33 cellular contexts compared by ENCODE assay signal in the genomic region with DNA sequence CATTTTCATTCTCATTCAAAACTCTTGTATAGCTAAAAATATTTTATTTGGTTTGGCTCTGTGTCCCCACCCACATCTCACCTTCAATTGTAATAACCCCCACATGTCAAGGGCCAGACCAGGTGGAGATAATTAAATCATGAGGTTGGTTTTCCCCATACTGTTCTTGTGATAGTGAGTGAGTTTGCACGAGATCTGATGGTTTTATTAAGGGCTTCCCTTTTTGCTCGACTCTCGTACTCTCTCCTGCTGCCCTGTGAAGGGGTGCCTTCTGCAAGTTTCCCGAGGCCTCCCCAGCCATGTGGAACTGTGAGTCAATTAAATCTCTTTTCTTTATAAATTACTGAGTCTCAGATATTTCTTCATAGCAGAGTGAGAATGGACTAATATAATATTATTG.
"Had no signal": no experiment of that assay in that cellular context is flagged by ENCODE, and none has a peak within 500 bp of the region (broad histone marks: within the 10 kb centered on the region; RNA-seq: fewer than 3 reads in every experiment).

No MANE protein-coding gene starts in this region.

- H3K27ac ChIP-seq: adrenal gland, ascending aorta, body of pancreas, brain microvascular endothelial cell, breast epithelium, cardiac muscle cell had no signal

- FAIRE-seq: astrocyte, bronchial epithelial cell had no signal

- H3K9me3 ChIP-seq: adrenal gland, ascending aorta, body of pancreas, breast epithelium had no signal

- H3K27me3 ChIP-seq: adrenal gland, ascending aorta, body of pancreas, brain microvascular endothelial cell, breast epithelium, cardiac muscle cell had no signal

- H3K4me1 ChIP-seq: adrenal gland, ascending aorta, body of pancreas, breast epithelium had no signal

- H3K4me3 ChIP-seq: adrenal gland, ascending aorta, body of pancreas, breast epithelium, cardiac muscle cell had no signal

- DNase-seq: activated effector memory CD4-positive, alpha-beta T cell treated with anti-CD3 and anti-CD28 coated beads, Interleukin-2, amount 50 U/mL, for 16 hours; activated effector memory CD4-positive, alpha-beta T cell treated with Interleukin-2 at 50 U/mL for 16 hours; activated gamma-delta T cell; activated gamma-delta T cell treated with Interleukin-2 at 50 U/mL for 16 hours; activated naive CD4-positive, alpha-beta T cell; activated naive CD4-positive, alpha-beta T cell treated with anti-CD3 and anti-CD28 coated beads for 36 hours; activated naive CD4-positive, alpha-beta T cell treated with anti-CD3 and anti-CD28 coated beads, Interleukin-2, amount 10 ng/mL, durations not matched to agents 7 days and 5 days; activated naive CD4-positive, alpha-beta T cell treated with anti-CD3 and anti-CD28 coated beads, Interleukin-2, amount 50 U/mL, for 16 hours; activated naive CD4-positive, alpha-beta T cell treated with Interleukin-2 at 50 U/mL for 16 hours; activated naive CD8-positive, alpha-beta T cell treated with anti-CD3 and anti-CD28 coated beads for 36 hours; activated naive CD8-positive, alpha-beta T cell treated with anti-CD3 and anti-CD28 coated beads, Interleukin-2, amount 10 ng/mL, durations not matched to agents 7 days and 5 days; activated naive CD8-positive, alpha-beta T cell treated with anti-CD3 and anti-CD28 coated beads, Interleukin-2, amount 50 U/mL, for 24 hours; activated T-cell treated with anti-CD3 and anti-CD28 coated beads, Interleukin-2, amount 50 U/mL, for 24 hours; activated T-cell treated with anti-CD3 and anti-CD28 coated beads, Interleukin-2, amount 50 U/mL, for 4 hours; activated T-cell treated with anti-CD3 and anti-CD28 coated beads, Interleukin-2, amount 50 U/mL, for 48 hours; activated T-cell treated with anti-CD3 and anti-CD28 coated beads, Interleukin-2, amount 50 U/mL, for 72 hours; adrenal gland; amniotic stem cell; amygdala; anterior cingulate cortex; aorta; body of pancreas; brain microvascular endothelial cell; caudate nucleus; central memory CD4-positive, alpha-beta T cell; cerebellar nuclear complex had no signal

- H3K36me3 ChIP-seq: adrenal gland, ascending aorta, brain microvascular endothelial cell, breast epithelium, cardiac muscle cell had no signal

- ATAC-seq: activated naive CD4-positive, alpha-beta T cell treated with anti-CD3 and anti-CD28 coated beads, Interleukin-2, amount 50 U/mL, for 72 hours; activated naive CD8-positive, alpha-beta T cell treated with anti-CD3 and anti-CD28 coated beads, Interleukin-2, amount 50 U/mL, for 24 hours; activated T-cell treated with anti-CD3 and anti-CD28 coated beads, Interleukin-2, amount 50 U/mL, for 4 hours; activated T-cell treated with anti-CD3 and anti-CD28 coated beads, Interleukin-2, amount 50 U/mL, for 72 hours; activated T-helper 17 cell treated with anti-CD3 and anti-CD28 coated beads, Interleukin-2, amount 50 U/mL, for 72 hours; body of pancreas had no signal
